Comparison of ENCODE assay signal across 7 cellular contexts in genomic region chrX:50903387-50904027, GRCh38. TPM values are rescaled to one million over a fixed set of nuclear protein-coding genes. Genes with fewer than 3 reads are reported as not detected.
A peak's percentile ranks its signal among the peaks of the same experiment; 100 is the strongest.
DNase-seq lines count a peak whose midpoint lies in the region; ATAC-seq and TF ChIP-seq lines count a peak whose summit lies in the region.

No MANE protein-coding gene starts in this region.

- H3K27me3 ChIP-seq in H7 (ENCODE audit: control insufficient read depth, insufficient read depth, low read length) (no peaks in the 10 kb centered on the region), gastroesophageal sphincter (no peaks in the 10 kb centered on the region)

- H3K4me3 ChIP-seq in H7 (ENCODE audit: insufficient read depth, low read depth, low read length) (no peak overlapping the region), gastroesophageal sphincter (no peak overlapping the region), retinal pigment epithelial cell (ENCODE audit: low read length) (no peak overlapping the region)

- peak; percentile 22; the same call in 1 of the 2 replicates for TF ChIP-seq CTCF in RWPE1 (conservative IDR thresholded peaks at IDR 0.05; ENCODE audit: low read depth)
- TF ChIP-seq CTCF in gastroesophageal sphincter (IDR thresholded peaks at IDR 0.05): peak in 3 of 4 experiments; percentile 9 to 63 (median 25)
- TF ChIP-seq CTCF in retinal pigment epithelial cell (conservative IDR thresholded peaks at IDR 0.05; ENCODE audit: low read depth, low read length): peak; percentile 76

- POLR2A ChIA-PET in RWPE1 (lab: Yijun Ruan, JAX; ENCODE audit: low non-redundant PET): no interaction called here

- CTCF ChIA-PET in RWPE1 (lab: Yijun Ruan, JAX): interaction anchor here (0.6 to 1.4 kb wide), 5 partner anchors 34 to 1446 kb away, joined by 3 to 7 read pairs (median 4); no protein-coding TSS in a partner anchor

- no peaks in the 10 kb centered on the region for H3K36me3 ChIP-seq in H7 (replicated peaks; ENCODE audit: control insufficient read depth, insufficient read depth, low read length)
- H3K36me3 ChIP-seq in gastroesophageal sphincter: no peaks in the 10 kb centered on the region

- no peak for TF ChIP-seq EP300 in gastroesophageal sphincter (IDR thresholded peaks at IDR 0.05)

- DNase-seq in ELR (ENCODE audit: low read depth) (peak; percentile 8), H7 (peak; percentile 53), RWPE1 (ENCODE audit: low spot score) (peak; percentile 51), retinal pigment epithelial cell (ENCODE audit: low read depth) (peak; percentile 2), NCI-H2196 treated with DMSO at 0.1 percent for 48 hours (lab: John Stamatoyannopoulos, UW; ENCODE audit: unreplicated experiment) (no peak)

- TF ChIP-seq POLR2A in gastroesophageal sphincter (IDR thresholded peaks at IDR 0.05): no peak

- H3K27ac ChIP-seq in RWPE1 (no peak overlapping the region), gastroesophageal sphincter (no peak overlapping the region)

- no peaks in the 10 kb centered on the region for H3K4me1 ChIP-seq in gastroesophageal sphincter

- ATAC-seq in gastroesophageal sphincter (no peak), HG02588 (IDR thresholded peaks at IDR 0.05; ENCODE audit: unreplicated experiment) (no peak)

- no peaks in the 10 kb centered on the region for H3K9me3 ChIP-seq in gastroesophageal sphincter

- WGBS in gastroesophageal sphincter (ENCODE audit: low coverage in 1 of 2), 2 donors: 40 to 60% methylated on average over 4 to 8 of the region's 8 CpGs

RNA-seq across cellular contexts. Expression of gene BMP15, which starts 7.0 kb away (rescaled TPM):
- total RNA-seq in H7 (2014; rRNA removed; shearing (Covaris generic)): not detected in 2 replicates
- total RNA-seq in gastroesophageal sphincter: not detected

Comparison
In these comparisons a context has a peak if more than half of its experiments do, and no peak if none do; other contexts are left out.
1. CTCF ChIP-seq: peak in every context shown above with its lines; median percentile 76 in retinal pigment epithelial cell; 25 in gastroesophageal sphincter; 22 in RWPE1.